In the genomic region with DNA sequence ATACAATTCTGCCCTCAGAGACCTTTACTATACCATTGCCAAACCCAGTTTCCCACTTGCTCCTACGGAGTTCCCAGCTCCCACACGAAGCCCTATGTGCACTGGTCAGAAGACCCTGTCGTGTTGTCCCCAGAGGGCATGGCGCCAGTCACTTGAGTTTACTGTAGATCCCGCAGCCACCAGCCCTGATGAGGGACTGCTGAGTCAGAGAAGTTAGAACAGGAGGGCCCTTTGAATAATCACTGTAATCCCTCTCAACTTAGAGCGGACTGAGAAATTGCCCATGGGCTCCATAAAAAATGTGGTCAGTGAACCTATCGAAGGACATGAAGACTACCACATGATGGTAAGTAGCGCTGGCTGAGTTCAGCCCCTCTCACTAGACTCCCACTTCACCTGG, we compare ENCODE assay signal across 15 cellular contexts. TPM values are rescaled to one million over a fixed set of nuclear protein-coding genes. Genes with fewer than 3 reads are reported as not detected.
DNase-seq lines count a peak whose midpoint lies in the region; ATAC-seq, FAIRE-seq and TF ChIP-seq lines count a peak whose summit lies in the region.
"Had no signal": no experiment of that assay in that cellular context is flagged by ENCODE, and none has a peak within 500 bp of the region (broad histone marks: within the 10 kb centered on the region; RNA-seq: fewer than 3 reads in every experiment).

No MANE protein-coding gene starts in this region.

- no peak for TF ChIP-seq CTCF in left ventricle myocardium inferior (IDR thresholded peaks at IDR 0.05; ENCODE audit: borderline replicate concordance)
- TF ChIP-seq CTCF in progenitor cell of endocrine pancreas (IDR thresholded peaks at IDR 0.05; ENCODE audit: unreplicated experiment) = no peak
- TF ChIP-seq CTCF in upper lobe of left lung (IDR thresholded peaks at IDR 0.05) = no peak

- H3K4me1 ChIP-seq in left ventricle myocardium inferior = peaks cover 29% of the 10 kb centered on the region
- no peaks in the 10 kb centered on the region for H3K4me1 ChIP-seq in upper lobe of left lung

- H3K4me1 Mint-ChIP-seq in progenitor cell of endocrine pancreas (ENCODE audit: low read depth) = no peaks in the 10 kb centered on the region

- H3K27me3 ChIP-seq in left ventricle myocardium inferior (ENCODE audit: low read depth) (no peaks in the 10 kb centered on the region), upper lobe of left lung (no peaks in the 10 kb centered on the region)

- H3K27ac ChIP-seq in left ventricle myocardium inferior (replicated peaks) (no peak overlapping the region), upper lobe of left lung (no peak overlapping the region)
- H3K27ac ChIP-seq: 22Rv1, GM23248 had no signal

- H3K9me3 Mint-ChIP-seq in progenitor cell of endocrine pancreas (ENCODE audit: low read depth) = no peaks in the 10 kb centered on the region
- H3K9me3 Mint-ChIP-seq: IgD-negative memory B cell had no signal

- H3K36me3 ChIP-seq in left ventricle myocardium inferior = peaks cover 99% of the 10 kb centered on the region
- H3K36me3 ChIP-seq in upper lobe of left lung = peaks cover 31 to 98% (median 77%) of the 10 kb centered on the region in 4 donors

- DNase-seq in Right ventricle myocardium superior = peak; percentile 10
- DNase-seq in left ventricle myocardium inferior = no peak
- DNase-seq in epidermal melanocyte (ENCODE audit: insufficient read length, low spot score) = peak; percentile 56
- DNase-seq in progenitor cell of endocrine pancreas (ENCODE audit: low spot score, unreplicated experiment) = no peak
- no peak for DNase-seq in stimulated activated CD4-positive, alpha-beta T cell treated with anti-CD3 and anti-CD28 coated beads, Interleukin-4, amount 100 ng/mL, for 24 hours
- DNase-seq in GM12891 (ENCODE audit: insufficient read length, low spot score) = no peak
- no peak for DNase-seq in upper lobe of left lung
- no peak for DNase-seq in OCI-M2 (lab: John Stamatoyannopoulos, UW; ENCODE audit: unreplicated experiment)
- DNase-seq: Calu3, DMS 273 treated with DMSO at 0.1 percent for 48 hours, GM23248 had no signal

- H3K36me3 Mint-ChIP-seq in progenitor cell of endocrine pancreas (ENCODE audit: insufficient read depth) = peaks cover 33% of the 10 kb centered on the region

- H3K4me3 ChIP-seq in left ventricle myocardium inferior (no peak overlapping the region), upper lobe of left lung (no peak overlapping the region)
- H3K4me3 ChIP-seq: GM23248 had no signal

- H3K27ac Mint-ChIP-seq in progenitor cell of endocrine pancreas = peak overlapping the region; percentile 73
- H3K27ac Mint-ChIP-seq: IgD-negative memory B cell had no signal

- 94 to 100% methylated on average over 4 to 8 of the region's 8 CpGs for WGBS in upper lobe of left lung, 2 donors

- intact Hi-C loops in Right ventricle myocardium superior (cut with DNase I) = no loop called here
- intact Hi-C loops in left ventricle myocardium inferior (cut with micrococcal nuclease) = no loop called here

- H3K4me3 Mint-ChIP-seq in progenitor cell of endocrine pancreas (ENCODE audit: low read depth) = no peak overlapping the region
- H3K4me3 Mint-ChIP-seq: IgD-negative memory B cell had no signal

- ATAC-seq in Right ventricle myocardium superior (ENCODE audit: poor library complexity) (no peak), upper lobe of left lung (ENCODE audit: low FRiP score in 2 of 2) (no peak)

- TF ChIP-seq POLR2A in GM12891 (IDR thresholded peaks at IDR 0.05; ENCODE audit: low read depth, low read length) (no peak), upper lobe of left lung (IDR thresholded peaks at IDR 0.05) (no peak)

- no peaks in the 10 kb centered on the region for H3K27me3 Mint-ChIP-seq in progenitor cell of endocrine pancreas
- H3K27me3 Mint-ChIP-seq: IgD-negative memory B cell had no signal

- no peak for FAIRE-seq in GM12891 (lab: Jason Lieb, UNC)
- FAIRE-seq: GM18507, H54 had no signal

- TF ChIP-seq EP300 in upper lobe of left lung (IDR thresholded peaks at IDR 0.05) = no peak

- H3K9me3 ChIP-seq in left ventricle myocardium inferior (replicated peaks) (no peaks in the 10 kb centered on the region), upper lobe of left lung (no peaks in the 10 kb centered on the region)

TF ChIP-seq in GM12891, 5 proteins besides CTCF, POLR2A, EP300 and RAD21:
- no peak for TF ChIP-seq PAX5 (IDR thresholded peaks at IDR 0.05; ENCODE audit: insufficient read depth, low read length, severe bottlenecking)
- TF ChIP-seq POLR2AphosphoS5 (IDR thresholded peaks at IDR 0.05; ENCODE audit: low read depth, low read length) = no peak
- TF ChIP-seq TAF1 (IDR thresholded peaks at IDR 0.05; ENCODE audit: low read depth, low read length) = no peak
- no peak for TF ChIP-seq POU2F2 (IDR thresholded peaks at IDR 0.05; ENCODE audit: low read depth, low read length)
- TF ChIP-seq SPI1 (IDR thresholded peaks at IDR 0.05; ENCODE audit: low read depth, low read length) = no peak

RNA-seq across cellular contexts. Expression of a gene that starts 9.2 kb away (rescaled TPM):
- 47.0 TPM for total RNA-seq in Right ventricle myocardium superior
- total RNA-seq in left ventricle myocardium inferior = 61.4 TPM
- 101 and 106 TPM in 2 replicates for total RNA-seq in progenitor cell of endocrine pancreas
- polyA plus RNA-seq in GM12891 (2012; ENCODE audit: low read depth, missing spikeins) = 18.7 TPM
- total RNA-seq in upper lobe of left lung = 100 to 1,000 TPM in 1 of 6 donors, 10 to 100 TPM in 5; 30.2 to 145 (median 62.8) TPM

RNA-seq across cellular contexts. Expression of a gene that starts 9.6 kb away (rescaled TPM):
- total RNA-seq in Right ventricle myocardium superior = 20.5 TPM
- total RNA-seq in left ventricle myocardium inferior = 21.1 TPM
- 24.7 and 26.6 TPM in 2 replicates for total RNA-seq in progenitor cell of endocrine pancreas
- 16.2 TPM for polyA plus RNA-seq in GM12891 (2012; ENCODE audit: low read depth, missing spikeins)
- total RNA-seq in upper lobe of left lung = 10 to 100 TPM; 11.5 to 38.8 (median 15.9) TPM

RNA-seq across cellular contexts. Expression of a gene that starts 29.4 kb away (rescaled TPM):
- total RNA-seq in Right ventricle myocardium superior = 585 TPM
- 464 TPM for total RNA-seq in left ventricle myocardium inferior
- total RNA-seq in progenitor cell of endocrine pancreas = 75.9 and 80.2 TPM in 2 replicates
- 180 TPM for polyA plus RNA-seq in GM12891 (2012; ENCODE audit: low read depth, missing spikeins)
- total RNA-seq in upper lobe of left lung = 10 to 100 TPM; 21.0 to 69.2 (median 44.3) TPM

RNA-seq across cellular contexts. Expression of a gene that starts 56.4 kb away (rescaled TPM):
- total RNA-seq in Right ventricle myocardium superior (50.3 TPM), left ventricle myocardium inferior (59.4 TPM), progenitor cell of endocrine pancreas (87.5 and 89.9 TPM in 2 replicates), upper lobe of left lung (100 to 1,000 TPM in 5 of 6 donors, 10 to 100 TPM in 1; 84.4 to 197 (median 164) TPM)
- 65.5 TPM for polyA plus RNA-seq in GM12891 (2012; ENCODE audit: low read depth, missing spikeins)

Comparison
In these comparisons a context has a peak if more than half of its experiments do, and no peak if none do; other contexts are left out.
1. DNase-seq: peak in Right ventricle myocardium superior (single experiment) and epidermal melanocyte (single experiment); none in left ventricle myocardium inferior (single experiment), progenitor cell of endocrine pancreas (single experiment), stimulated activated CD4-positive, alpha-beta T cell treated with anti-CD3 and anti-CD28 coated beads, Interleukin-4, amount 100 ng/mL, for 24 hours (single experiment), GM12891 (single experiment), upper lobe of left lung (0 of 2) and OCI-M2 (single experiment).